In the genomic region with DNA sequence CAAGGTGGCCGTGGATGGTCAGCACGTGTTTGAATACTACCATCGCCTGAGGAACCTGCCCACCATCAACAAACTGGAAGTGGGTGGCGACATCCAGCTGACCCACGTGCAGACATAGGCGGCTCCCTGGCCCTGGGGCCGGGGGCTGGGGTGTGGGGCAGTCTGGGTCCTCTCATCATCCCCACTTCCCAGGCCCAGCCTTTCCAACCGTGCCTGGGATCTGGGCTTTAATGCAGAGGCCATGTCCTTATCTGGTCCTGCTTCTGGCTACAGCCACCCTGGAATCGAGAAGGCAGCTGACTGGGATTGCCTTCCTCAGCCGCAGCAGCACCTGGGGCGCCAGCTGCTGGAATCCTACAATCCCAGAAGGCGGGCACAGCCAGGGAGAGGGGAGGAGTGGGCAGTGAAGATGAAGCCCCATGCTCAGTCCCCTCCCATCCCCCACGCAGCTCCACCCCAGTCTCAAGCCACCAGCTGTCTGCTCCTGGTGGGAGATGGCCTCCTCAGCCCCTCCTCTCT, we compare ENCODE assay signal across 5 cellular contexts. TPM values are rescaled to one million over a fixed set of nuclear protein-coding genes. Genes with fewer than 3 reads are reported as not detected.
"Had no signal": no experiment of that assay in that cellular context is flagged by ENCODE, and none has a peak within 500 bp of the region (broad histone marks: within the 10 kb centered on the region; RNA-seq: fewer than 3 reads in every experiment).

No MANE protein-coding gene starts in this region.

RNA-seq across cellular contexts. Expression of a gene that starts 17.7 kb away (rescaled TPM):
- total RNA-seq: HepG2, HT-29, IMR-90, SK-MEL-5 had no signal
- polyA plus RNA-seq: HepG2, IMR-90, SK-N-SH had no signal
